26 cellular contexts compared by ENCODE assay signal in genomic region chr2:226234187-226234586, GRCh38.
"Had no signal": no experiment of that assay in that cellular context is flagged by ENCODE, and none has a peak within 500 bp of the region (broad histone marks: within the 10 kb centered on the region; RNA-seq: fewer than 3 reads in every experiment).

No MANE protein-coding gene starts in this region.

- ATAC-seq: gastrocnemius medialis; mucosa of descending colon; natural killer cell treated with Interleukin-12 subunit alpha and Interleukin-12 subunit beta and Interleukin-15 and Interleukin-18, amount 100 ng/mL, for 72 hours; pancreas; sciatic nerve; stimulated activated naive CD8-positive, alpha-beta T cell treated with anti-CD3 and anti-CD28 coated beads, Interleukin-15, amount 100 ng/mL, for 72 hours; upper lobe of right lung had no signal

- H3K36me3 ChIP-seq: gastrocnemius medialis, neutrophil, pancreas, suprapubic skin, transverse colon, upper lobe of right lung, uterus had no signal

- H3K4me3 Mint-ChIP-seq: mesothelial cell of epicardium; naive B cell; natural killer cell treated with Interleukin-12 subunit alpha and Interleukin-12 subunit beta and Interleukin-15 and Interleukin-18, amount 100 ng/mL, for 72 hours; neural crest cell; stimulated activated naive CD8-positive, alpha-beta T cell treated with anti-CD3 and anti-CD28 coated beads, Interleukin-15, amount 100 ng/mL, for 72 hours had no signal

- H3K27me3 Mint-ChIP-seq: natural killer cell treated with Interleukin-12 subunit alpha and Interleukin-12 subunit beta and Interleukin-15 and Interleukin-18, amount 100 ng/mL, for 72 hours had no signal

- H3K4me1 Mint-ChIP-seq: mesothelial cell of epicardium; naive B cell; neural crest cell; stimulated activated naive CD8-positive, alpha-beta T cell treated with anti-CD3 and anti-CD28 coated beads, Interleukin-15, amount 100 ng/mL, for 72 hours had no signal

- H3K4me3 ChIP-seq: dorsolateral prefrontal cortex, gastrocnemius medialis, lung, mucosa of descending colon, pancreas, smooth muscle cell, suprapubic skin, transverse colon, upper lobe of right lung, uterus had no signal

- H3K9me3 Mint-ChIP-seq: naive B cell; neural crest cell; stimulated activated naive CD8-positive, alpha-beta T cell treated with anti-CD3 and anti-CD28 coated beads, Interleukin-15, amount 100 ng/mL, for 72 hours had no signal

- H3K27ac Mint-ChIP-seq: mesothelial cell of epicardium; naive B cell; natural killer cell treated with Interleukin-12 subunit alpha and Interleukin-12 subunit beta and Interleukin-15 and Interleukin-18, amount 100 ng/mL, for 72 hours; stimulated activated naive CD8-positive, alpha-beta T cell treated with anti-CD3 and anti-CD28 coated beads, Interleukin-15, amount 100 ng/mL, for 72 hours had no signal

- DNase-seq: dorsolateral prefrontal cortex; effector CD4-positive, alpha-beta T cell; foreskin fibroblast; gastrocnemius medialis; head of caudate nucleus; mesenchymal stem cell; mucosa of descending colon; naive B cell; pancreas; stimulated activated CD4-positive, alpha-beta T cell treated with anti-CD3 and anti-CD28 coated beads, Interleukin-12 subunit alpha, Interleukin-12 subunit beta, amount 100 ng/mL, for 4 hours; stimulated activated CD4-positive, alpha-beta T cell treated with anti-CD3 and anti-CD28 coated beads, Interleukin-1b, Interleukin-23, amount 100 ng/mL, for 48 hours; stimulated activated CD4-positive, alpha-beta T cell treated with anti-CD3 and anti-CD28 coated beads, Interleukin-4, amount 100 ng/mL, for 1 hour; stimulated activated CD8-positive, alpha-beta memory T cell treated with anti-CD3 and anti-CD28 coated beads, Interleukin-4, amount 100 ng/mL, for 48 hours; stimulated activated naive CD4-positive, alpha-beta T cell; stimulated activated naive CD8-positive, alpha-beta T cell treated with anti-CD3 and anti-CD28 coated beads, Interleukin-15, amount 100 ng/mL, for 72 hours; transverse colon; upper lobe of right lung; uterus had no signal

- H3K27me3 ChIP-seq: dorsolateral prefrontal cortex, gastrocnemius medialis, neutrophil, pancreas, suprapubic skin, transverse colon, upper lobe of right lung, uterus had no signal

- H3K36me3 Mint-ChIP-seq: mesothelial cell of epicardium; naive B cell; natural killer cell treated with Interleukin-12 subunit alpha and Interleukin-12 subunit beta and Interleukin-15 and Interleukin-18, amount 100 ng/mL, for 72 hours had no signal

- H3K9me3 ChIP-seq: gastrocnemius medialis, mucosa of descending colon, neutrophil, pancreas, suprapubic skin, transverse colon, upper lobe of right lung, uterus had no signal

- H3K4me2 ChIP-seq: smooth muscle cell had no signal

- H3K27ac ChIP-seq: dorsolateral prefrontal cortex, gastrocnemius medialis, neutrophil, pancreas, suprapubic skin, transverse colon, upper lobe of right lung, uterus had no signal

- H3K4me1 ChIP-seq: gastrocnemius medialis, pancreas, suprapubic skin, transverse colon, upper lobe of right lung, uterus had no signal
